ENCODE assay signal across 1 cellular context in the genomic region with DNA sequence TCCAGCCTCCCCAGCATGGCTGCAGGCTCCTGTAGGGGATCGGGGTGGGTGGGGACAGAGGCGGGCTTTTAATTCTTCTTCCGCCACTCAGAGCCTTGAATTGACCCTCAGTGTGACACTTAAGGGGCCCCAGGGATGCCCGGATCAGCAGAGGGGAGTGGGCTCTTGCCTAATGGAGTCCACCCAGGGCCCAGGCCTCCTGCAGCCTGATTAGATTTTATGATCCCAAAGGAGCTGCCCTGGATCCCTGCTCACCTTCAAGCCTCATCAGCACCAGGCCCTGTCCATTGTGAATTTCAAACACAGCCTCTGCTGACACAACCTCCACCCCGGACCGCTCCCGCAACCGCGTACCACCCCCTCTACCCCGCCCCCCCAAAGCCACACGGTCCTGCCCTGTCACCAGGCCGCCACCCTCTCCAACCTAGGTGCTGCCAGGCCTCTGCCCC.
TF ChIP-seq lines count a peak whose summit lies in the region.

No MANE protein-coding gene starts in this region.

TF ChIP-seq in Ishikawa, 13 proteins besides CTCF, POLR2A, EP300 and RAD21:
- TF ChIP-seq, protein P1, sequence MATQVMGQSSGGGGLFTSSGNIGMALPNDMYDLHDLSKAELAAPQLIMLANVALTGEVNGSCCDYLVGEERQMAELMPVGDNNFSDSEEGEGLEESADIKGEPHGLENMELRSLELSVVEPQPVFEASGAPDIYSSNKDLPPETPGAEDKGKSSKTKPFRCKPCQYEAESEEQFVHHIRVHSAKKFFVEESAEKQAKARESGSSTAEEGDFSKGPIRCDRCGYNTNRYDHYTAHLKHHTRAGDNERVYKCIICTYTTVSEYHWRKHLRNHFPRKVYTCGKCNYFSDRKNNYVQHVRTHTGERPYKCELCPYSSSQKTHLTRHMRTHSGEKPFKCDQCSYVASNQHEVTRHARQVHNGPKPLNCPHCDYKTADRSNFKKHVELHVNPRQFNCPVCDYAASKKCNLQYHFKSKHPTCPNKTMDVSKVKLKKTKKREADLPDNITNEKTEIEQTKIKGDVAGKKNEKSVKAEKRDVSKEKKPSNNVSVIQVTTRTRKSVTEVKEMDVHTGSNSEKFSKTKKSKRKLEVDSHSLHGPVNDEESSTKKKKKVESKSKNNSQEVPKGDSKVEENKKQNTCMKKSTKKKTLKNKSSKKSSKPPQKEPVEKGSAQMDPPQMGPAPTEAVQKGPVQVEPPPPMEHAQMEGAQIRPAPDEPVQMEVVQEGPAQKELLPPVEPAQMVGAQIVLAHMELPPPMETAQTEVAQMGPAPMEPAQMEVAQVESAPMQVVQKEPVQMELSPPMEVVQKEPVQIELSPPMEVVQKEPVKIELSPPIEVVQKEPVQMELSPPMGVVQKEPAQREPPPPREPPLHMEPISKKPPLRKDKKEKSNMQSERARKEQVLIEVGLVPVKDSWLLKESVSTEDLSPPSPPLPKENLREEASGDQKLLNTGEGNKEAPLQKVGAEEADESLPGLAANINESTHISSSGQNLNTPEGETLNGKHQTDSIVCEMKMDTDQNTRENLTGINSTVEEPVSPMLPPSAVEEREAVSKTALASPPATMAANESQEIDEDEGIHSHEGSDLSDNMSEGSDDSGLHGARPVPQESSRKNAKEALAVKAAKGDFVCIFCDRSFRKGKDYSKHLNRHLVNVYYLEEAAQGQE (IDR thresholded peaks at IDR 0.05; ENCODE audit: low read depth) = peak; percentile 56
- no peak for TF ChIP-seq FOXM1 (IDR thresholded peaks at IDR 0.05; ENCODE audit: borderline replicate concordance, low read depth)
TF ChIP-seq in Ishikawa: peak in this region for 1.
